In genomic region chr1:19720174-19720573, GRCh38 we compare ENCODE assay signal across 2 cellular contexts.
TF ChIP-seq lines count a peak whose summit lies in the region.

No MANE protein-coding gene starts in this region.

TF ChIP-seq in GM23338, 12 proteins besides CTCF, POLR2A, EP300 and RAD21:
- TF ChIP-seq NANOG (IDR thresholded peaks at IDR 0.05; ENCODE audit: borderline replicate concordance) (no peak), EZH2phosphoT487 (IDR thresholded peaks at IDR 0.05; ENCODE audit: unreplicated experiment) (no peak), CREB1 (CRISPR knock-in tag; IDR thresholded peaks at IDR 0.05; ENCODE audit: low read depth) (no peak), ZNF462 (CRISPR knock-in tag; IDR thresholded peaks at IDR 0.05) (no peak), STAT1 (IDR thresholded peaks at IDR 0.05; ENCODE audit: unreplicated experiment) (no peak), ZNF331 (CRISPR knock-in tag; IDR thresholded peaks at IDR 0.05; ENCODE audit: low read depth) (no peak), JUNB (IDR thresholded peaks at IDR 0.05; ENCODE audit: unreplicated experiment) (no peak), EZH2 (IDR thresholded peaks at IDR 0.05; ENCODE audit: low read depth, unreplicated experiment) (no peak), ZNF114 (CRISPR knock-in tag; IDR thresholded peaks at IDR 0.05) (no peak), ETS1 (IDR thresholded peaks at IDR 0.05) (no peak), POLR2AphosphoS5 (IDR thresholded peaks at IDR 0.05; ENCODE audit: low read depth) (no peak)
- TF ChIP-seq, protein P1, sequence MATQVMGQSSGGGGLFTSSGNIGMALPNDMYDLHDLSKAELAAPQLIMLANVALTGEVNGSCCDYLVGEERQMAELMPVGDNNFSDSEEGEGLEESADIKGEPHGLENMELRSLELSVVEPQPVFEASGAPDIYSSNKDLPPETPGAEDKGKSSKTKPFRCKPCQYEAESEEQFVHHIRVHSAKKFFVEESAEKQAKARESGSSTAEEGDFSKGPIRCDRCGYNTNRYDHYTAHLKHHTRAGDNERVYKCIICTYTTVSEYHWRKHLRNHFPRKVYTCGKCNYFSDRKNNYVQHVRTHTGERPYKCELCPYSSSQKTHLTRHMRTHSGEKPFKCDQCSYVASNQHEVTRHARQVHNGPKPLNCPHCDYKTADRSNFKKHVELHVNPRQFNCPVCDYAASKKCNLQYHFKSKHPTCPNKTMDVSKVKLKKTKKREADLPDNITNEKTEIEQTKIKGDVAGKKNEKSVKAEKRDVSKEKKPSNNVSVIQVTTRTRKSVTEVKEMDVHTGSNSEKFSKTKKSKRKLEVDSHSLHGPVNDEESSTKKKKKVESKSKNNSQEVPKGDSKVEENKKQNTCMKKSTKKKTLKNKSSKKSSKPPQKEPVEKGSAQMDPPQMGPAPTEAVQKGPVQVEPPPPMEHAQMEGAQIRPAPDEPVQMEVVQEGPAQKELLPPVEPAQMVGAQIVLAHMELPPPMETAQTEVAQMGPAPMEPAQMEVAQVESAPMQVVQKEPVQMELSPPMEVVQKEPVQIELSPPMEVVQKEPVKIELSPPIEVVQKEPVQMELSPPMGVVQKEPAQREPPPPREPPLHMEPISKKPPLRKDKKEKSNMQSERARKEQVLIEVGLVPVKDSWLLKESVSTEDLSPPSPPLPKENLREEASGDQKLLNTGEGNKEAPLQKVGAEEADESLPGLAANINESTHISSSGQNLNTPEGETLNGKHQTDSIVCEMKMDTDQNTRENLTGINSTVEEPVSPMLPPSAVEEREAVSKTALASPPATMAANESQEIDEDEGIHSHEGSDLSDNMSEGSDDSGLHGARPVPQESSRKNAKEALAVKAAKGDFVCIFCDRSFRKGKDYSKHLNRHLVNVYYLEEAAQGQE (IDR thresholded peaks at IDR 0.05; ENCODE audit: unreplicated experiment), result no peak
TF ChIP-seq in GM23338: peak in this region for 0.

TF ChIP-seq in H1, 55 proteins besides CTCF, POLR2A, EP300 and RAD21:
- TF ChIP-seq CBX5 (IDR thresholded peaks at IDR 0.05; ENCODE audit: low read depth, low read length) (no peak), ASH2L (IDR thresholded peaks at IDR 0.05; ENCODE audit: low read length) (no peak), POU5F1 (IDR thresholded peaks at IDR 0.05; ENCODE audit: low read depth, low read length) (no peak), KDM1A (IDR thresholded peaks at IDR 0.05; ENCODE audit: borderline replicate concordance, low read length) (peak; percentile 67), SIX5 (IDR thresholded peaks at IDR 0.05; ENCODE audit: low read depth, low read length) (no peak), ATF3 (IDR thresholded peaks at IDR 0.05; ENCODE audit: insufficient read depth, low read depth, low read length) (no peak), TAF7 (optimal IDR thresholded peaks at IDR 0.05; ENCODE audit: borderline replicate concordance, low read depth, low read length) (no peak), KDM5A (IDR thresholded peaks at IDR 0.05; ENCODE audit: low read length) (no peak), SP2 (IDR thresholded peaks at IDR 0.05; ENCODE audit: low read length) (no peak)
